ENCODE assay signal across 1 cellular context in the genomic region with DNA sequence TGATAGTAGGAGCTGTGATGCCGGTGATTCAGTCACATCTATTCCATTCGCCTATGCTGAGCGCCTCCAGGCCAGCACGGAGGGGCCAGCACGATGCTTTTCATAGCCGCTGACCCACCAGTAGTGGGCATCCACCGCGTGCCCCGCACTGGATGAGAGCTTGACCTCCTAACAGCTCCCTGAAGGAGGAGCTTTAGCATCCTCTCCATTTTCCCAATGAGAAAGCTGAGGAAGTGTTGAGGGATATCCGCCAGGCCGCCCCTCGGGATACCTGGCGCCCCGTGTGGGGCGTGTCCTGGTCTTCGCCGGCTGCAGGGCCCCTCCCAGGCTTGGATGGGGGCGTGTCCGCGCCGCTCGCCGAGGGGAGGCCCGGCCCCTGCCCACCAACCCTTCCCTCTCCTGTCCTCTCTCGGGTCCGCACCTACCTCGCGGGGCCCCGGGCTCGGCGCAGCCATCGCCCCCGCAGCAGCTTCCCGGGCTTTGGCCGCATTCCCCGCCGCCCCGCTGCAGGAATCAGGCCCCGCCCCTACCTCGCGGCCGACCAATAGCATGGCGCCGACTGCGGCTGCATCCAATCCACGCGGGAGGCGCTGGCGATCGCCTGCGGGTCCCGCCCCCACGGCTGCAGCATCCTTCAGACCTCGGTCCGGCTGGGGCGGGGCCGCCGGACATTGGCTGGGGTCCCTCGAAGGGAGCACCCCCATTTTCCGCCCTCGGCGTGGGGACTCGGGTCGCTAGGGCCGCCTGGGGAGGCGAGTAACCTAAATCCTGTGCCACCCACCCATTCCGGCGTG.
TF ChIP-seq lines count a peak whose summit lies in the region.

A gene with protein sequence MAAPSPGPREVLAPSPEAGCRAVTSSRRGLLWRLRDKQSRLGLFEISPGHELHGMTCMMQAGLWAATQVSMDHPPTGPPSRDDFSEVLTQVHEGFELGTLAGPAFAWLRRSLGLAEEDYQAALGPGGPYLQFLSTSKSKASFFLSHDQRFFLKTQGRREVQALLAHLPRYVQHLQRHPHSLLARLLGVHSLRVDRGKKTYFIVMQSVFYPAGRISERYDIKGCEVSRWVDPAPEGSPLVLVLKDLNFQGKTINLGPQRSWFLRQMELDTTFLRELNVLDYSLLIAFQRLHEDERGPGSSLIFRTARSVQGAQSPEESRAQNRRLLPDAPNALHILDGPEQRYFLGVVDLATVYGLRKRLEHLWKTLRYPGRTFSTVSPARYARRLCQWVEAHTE (minus strand): TSS at position 480 of the 794 bp plus-strand sequence. CDS start 25 bp downstream, at position 455.

TF ChIP-seq in HepG2, 621 proteins besides CTCF, POLR2A, EP300 and RAD21 (continued from another document and continues in another):
- TF ChIP-seq, protein P1, sequence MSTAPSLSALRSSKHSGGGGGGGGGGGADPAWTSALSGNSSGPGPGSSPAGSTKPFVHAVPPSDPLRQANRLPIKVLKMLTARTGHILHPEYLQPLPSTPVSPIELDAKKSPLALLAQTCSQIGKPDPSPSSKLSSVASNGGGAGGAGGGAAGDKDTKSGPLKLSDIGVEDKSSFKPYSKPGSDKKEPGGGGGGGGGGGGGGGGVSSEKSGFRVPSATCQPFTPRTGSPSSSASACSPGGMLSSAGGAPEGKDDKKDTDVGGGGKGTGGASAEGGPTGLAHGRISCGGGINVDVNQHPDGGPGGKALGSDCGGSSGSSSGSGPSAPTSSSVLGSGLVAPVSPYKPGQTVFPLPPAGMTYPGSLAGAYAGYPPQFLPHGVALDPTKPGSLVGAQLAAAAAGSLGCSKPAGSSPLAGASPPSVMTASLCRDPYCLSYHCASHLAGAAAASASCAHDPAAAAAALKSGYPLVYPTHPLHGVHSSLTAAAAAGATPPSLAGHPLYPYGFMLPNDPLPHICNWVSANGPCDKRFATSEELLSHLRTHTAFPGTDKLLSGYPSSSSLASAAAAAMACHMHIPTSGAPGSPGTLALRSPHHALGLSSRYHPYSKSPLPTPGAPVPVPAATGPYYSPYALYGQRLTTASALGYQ (CRISPR knock-in tag; IDR thresholded peaks at IDR 0.05) = no peak
- TF ChIP-seq GABPB1 (CRISPR knock-in tag; IDR thresholded peaks at IDR 0.05) (peak; percentile 65; the same call in 1 of the 2 replicates), ATF1 (CRISPR knock-in tag; IDR thresholded peaks at IDR 0.05) (no peak), ZNF747 (CRISPR knock-in tag; IDR thresholded peaks at IDR 0.05; ENCODE audit: borderline replicate concordance) (no peak), ISX (CRISPR knock-in tag; conservative IDR thresholded peaks at IDR 0.05) (no peak), ZNF569 (CRISPR knock-in tag; IDR thresholded peaks at IDR 0.05; ENCODE audit: borderline replicate concordance) (no peak), ZMYM2 (CRISPR knock-in tag; IDR thresholded peaks at IDR 0.05) (no peak), SAP130 (CRISPR knock-in tag; IDR thresholded peaks at IDR 0.05; ENCODE audit: low read depth) (peak; percentile 27), CHD4 (IDR thresholded peaks at IDR 0.05; ENCODE audit: borderline replicate concordance, low read length) (0 out of 2 replicates have a peak, but pooled peaks have one; percentile 10), MXD1 (CRISPR knock-in tag; IDR thresholded peaks at IDR 0.05) (0 out of 2 replicates have a peak, but pooled peaks have one; percentile 32), ZNF850 (CRISPR knock-in tag; conservative IDR thresholded peaks at IDR 0.05) (no peak), ZIK1 (CRISPR knock-in tag; IDR thresholded peaks at IDR 0.05; ENCODE audit: borderline replicate concordance, low read depth) (no peak), MEF2D (CRISPR knock-in tag; IDR thresholded peaks at IDR 0.05) (no peak), ARNT2 (CRISPR knock-in tag; IDR thresholded peaks at IDR 0.05; ENCODE audit: low read depth) (no peak), KLF16 (CRISPR knock-in tag; IDR thresholded peaks at IDR 0.05) (no peak), ZNF792 (CRISPR knock-in tag; IDR thresholded peaks at IDR 0.05) (no peak), RXRA (CRISPR knock-in tag; IDR thresholded peaks at IDR 0.05) (no peak), HOXA7 (CRISPR knock-in tag; IDR thresholded peaks at IDR 0.05) (no peak), KIAA2018 (CRISPR knock-in tag; IDR thresholded peaks at IDR 0.05; ENCODE audit: borderline replicate concordance) (no peak), SRSF9 (IDR thresholded peaks at IDR 0.05; ENCODE audit: borderline replicate concordance, insufficient read depth, low read depth, low read length, poor library complexity, severe bottlenecking) (no peak), SCMH1 (CRISPR knock-in tag; IDR thresholded peaks at IDR 0.05; ENCODE audit: borderline replicate concordance) (no peak), AGO1 (IDR thresholded peaks at IDR 0.05; ENCODE audit: low read depth, low read length, poor library complexity, severe bottlenecking) (peak; percentile 99), SIN3A (IDR thresholded peaks at IDR 0.05; ENCODE audit: borderline replicate concordance, low read depth, low read length) (0 out of 2 replicates have a peak, but pooled peaks have one; percentile 9), ZNF800 (CRISPR knock-in tag; IDR thresholded peaks at IDR 0.05) (no peak), SRY (CRISPR knock-in tag; IDR thresholded peaks at IDR 0.05) (no peak), NKX3-1 (CRISPR knock-in tag; IDR thresholded peaks at IDR 0.05) (no peak), ZNF431 (CRISPR knock-in tag; IDR thresholded peaks at IDR 0.05; ENCODE audit: borderline replicate concordance, low read depth) (no peak), ZNF280B (CRISPR knock-in tag; IDR thresholded peaks at IDR 0.05; ENCODE audit: borderline replicate concordance) (no peak), ZNF441 (CRISPR knock-in tag; IDR thresholded peaks at IDR 0.05; ENCODE audit: borderline replicate concordance) (no peak), HOXA9 (CRISPR knock-in tag; IDR thresholded peaks at IDR 0.05; ENCODE audit: borderline replicate concordance) (no peak), ZNF776 (CRISPR knock-in tag; IDR thresholded peaks at IDR 0.05) (peak; percentile 48; the same call in 1 of the 2 replicates), POLR2AphosphoS5 (IDR thresholded peaks at IDR 0.05; ENCODE audit: low read depth, low read length) (no peak), ZNF589 (CRISPR knock-in tag; conservative IDR thresholded peaks at IDR 0.05) (no peak), THYN1 (CRISPR knock-in tag; IDR thresholded peaks at IDR 0.05; ENCODE audit: borderline replicate concordance, low read depth) (no peak), ZNF670 (CRISPR knock-in tag; IDR thresholded peaks at IDR 0.05; ENCODE audit: borderline replicate concordance) (no peak), ZNF629 (CRISPR knock-in tag; conservative IDR thresholded peaks at IDR 0.05) (0 out of 2 replicates have a peak, but pooled peaks have one; percentile 12), GTF3A (CRISPR knock-in tag; conservative IDR thresholded peaks at IDR 0.05) (no peak), SOX6 (IDR thresholded peaks at IDR 0.05) (no peak), SOX6 (CRISPR knock-in tag; IDR thresholded peaks at IDR 0.05) (peak; percentile 38; the same call in 1 of the 2 replicates), SMAD1 (CRISPR knock-in tag; IDR thresholded peaks at IDR 0.05; ENCODE audit: borderline replicate concordance, low read depth) (peak; percentile 53; the same call in 1 of the 2 replicates), ELF4 (CRISPR knock-in tag; IDR thresholded peaks at IDR 0.05; ENCODE audit: borderline replicate concordance) (no peak), AGO2 (optimal IDR thresholded peaks at IDR 0.05; ENCODE audit: low read depth, low read length) (peak; percentile 79)
- TF ChIP-seq, protein P2, sequence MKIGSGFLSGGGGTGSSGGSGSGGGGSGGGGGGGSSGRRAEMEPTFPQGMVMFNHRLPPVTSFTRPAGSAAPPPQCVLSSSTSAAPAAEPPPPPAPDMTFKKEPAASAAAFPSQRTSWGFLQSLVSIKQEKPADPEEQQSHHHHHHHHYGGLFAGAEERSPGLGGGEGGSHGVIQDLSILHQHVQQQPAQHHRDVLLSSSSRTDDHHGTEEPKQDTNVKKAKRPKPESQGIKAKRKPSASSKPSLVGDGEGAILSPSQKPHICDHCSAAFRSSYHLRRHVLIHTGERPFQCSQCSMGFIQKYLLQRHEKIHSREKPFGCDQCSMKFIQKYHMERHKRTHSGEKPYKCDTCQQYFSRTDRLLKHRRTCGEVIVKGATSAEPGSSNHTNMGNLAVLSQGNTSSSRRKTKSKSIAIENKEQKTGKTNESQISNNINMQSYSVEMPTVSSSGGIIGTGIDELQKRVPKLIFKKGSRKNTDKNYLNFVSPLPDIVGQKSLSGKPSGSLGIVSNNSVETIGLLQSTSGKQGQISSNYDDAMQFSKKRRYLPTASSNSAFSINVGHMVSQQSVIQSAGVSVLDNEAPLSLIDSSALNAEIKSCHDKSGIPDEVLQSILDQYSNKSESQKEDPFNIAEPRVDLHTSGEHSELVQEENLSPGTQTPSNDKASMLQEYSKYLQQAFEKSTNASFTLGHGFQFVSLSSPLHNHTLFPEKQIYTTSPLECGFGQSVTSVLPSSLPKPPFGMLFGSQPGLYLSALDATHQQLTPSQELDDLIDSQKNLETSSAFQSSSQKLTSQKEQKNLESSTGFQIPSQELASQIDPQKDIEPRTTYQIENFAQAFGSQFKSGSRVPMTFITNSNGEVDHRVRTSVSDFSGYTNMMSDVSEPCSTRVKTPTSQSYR (CRISPR knock-in tag; IDR thresholded peaks at IDR 0.05; ENCODE audit: borderline replicate concordance) = no peak
